In genomic region chr3:184380210-184380626, GRCh38 we compare ENCODE assay signal across 8 cellular contexts. TPM values are rescaled to one million over a fixed set of nuclear protein-coding genes. Genes with fewer than 3 reads are reported as not detected.
DNase-seq lines count a peak whose midpoint lies in the region.

No MANE protein-coding gene starts in this region.

- peak; percentile 41 for DNase-seq in activated CD4-positive, alpha-beta T cell treated with anti-CD3 and anti-CD28 coated beads for 48 hours
- no peak for DNase-seq in activated CD4-positive, alpha-beta T cell treated with anti-CD3 and anti-CD28 coated beads for 1 hour
- peak; percentile 15 for DNase-seq in T-helper 9 cell
- peak; percentile 33 for DNase-seq in fibroblast of gingiva (ENCODE audit: low read depth)
- DNase-seq in myocyte (ENCODE audit: low read depth): peak; percentile 68
- DNase-seq in NCI-H1092 (lab: John Stamatoyannopoulos, UW): no peak
- no peak for DNase-seq in mesenteric fat pad (ENCODE audit: low spot score)
- no peak for DNase-seq in activated CD4-positive, CD25-positive, alpha-beta regulatory T cell (lab: John Stamatoyannopoulos, UW)

RNA-seq across cellular contexts. Expression of gene CHRD, which starts 0.4 kb away (rescaled TPM):
- total RNA-seq in myocyte (8.4 and 18.8 TPM in 2 replicates), mesenteric fat pad (11.3 TPM)
- polyA plus RNA-seq in myocyte (2012): 15.9 TPM

RNA-seq across cellular contexts. Expression of gene THPO, which starts 2.2 kb away (rescaled TPM):
- 0.16 TPM in 1 of 2 replicates, not detected in the other for total RNA-seq in myocyte
- 0.72 TPM for polyA plus RNA-seq in myocyte (2012)
- total RNA-seq in mesenteric fat pad: 1.1 TPM

RNA-seq across cellular contexts. Expression of gene POLR2H, which starts 18.7 kb away (rescaled TPM):
- total RNA-seq in myocyte: 77.1 and 87.4 TPM in 2 replicates
- 74.5 TPM for polyA plus RNA-seq in myocyte (2012)
- total RNA-seq in mesenteric fat pad: 51.7 TPM

RNA-seq across cellular contexts. Expression of gene CLCN2, which starts 18.8 kb away (rescaled TPM):
- 1.8 and 3.4 TPM in 2 replicates for total RNA-seq in myocyte
- polyA plus RNA-seq in myocyte (2012): 2.9 TPM
- 3.8 TPM for total RNA-seq in mesenteric fat pad

RNA-seq across cellular contexts. Expression of gene FAM131A, which starts 42.8 kb away (rescaled TPM):
- total RNA-seq in myocyte (14.2 and 15.5 TPM in 2 replicates), mesenteric fat pad (24.4 TPM)
- polyA plus RNA-seq in myocyte (2012): 7.6 TPM

Comparison
In these comparisons a context has a peak if more than half of its experiments do, and no peak if none do; other contexts are left out.
1. DNase-seq: peak in activated CD4-positive, alpha-beta T cell treated with anti-CD3 and anti-CD28 coated beads for 48 hours (single experiment), T-helper 9 cell (single experiment), fibroblast of gingiva (single experiment) and myocyte (single experiment); none in activated CD4-positive, alpha-beta T cell treated with anti-CD3 and anti-CD28 coated beads for 1 hour (single experiment), NCI-H1092 (single experiment), mesenteric fat pad (single experiment) and activated CD4-positive, CD25-positive, alpha-beta regulatory T cell (0 of 4).